In genomic region chr9:124859803-124860581, GRCh38 we compare ENCODE assay signal across 8 cellular contexts. TPM values are rescaled to one million over a fixed set of nuclear protein-coding genes. Genes with fewer than 3 reads are reported as not detected.
DNase-seq lines count a peak whose midpoint lies in the region; ATAC-seq and TF ChIP-seq lines count a peak whose summit lies in the region.

No MANE protein-coding gene starts in this region.

- peak overlapping the region; percentile 99 for H3K4me3 ChIP-seq in iPS-15b (ENCODE audit: low read depth, low read length)
- peak overlapping the region; percentile 92 for H3K4me3 ChIP-seq in suprapubic skin

- H3K27ac ChIP-seq in suprapubic skin = no peak overlapping the region

- peak overlapping the region; percentile 75 for H3K27ac Mint-ChIP-seq in activated naive CD4-positive, alpha-beta T cell treated with anti-CD3 and anti-CD28 coated beads, Interleukin-2, amount 10 ng/mL, durations not matched to agents 7 days and 5 days
- peak overlapping the region; percentile 98 for H3K27ac Mint-ChIP-seq in activated CD8-positive, alpha-beta T cell treated with anti-CD3 and anti-CD28 coated beads, Interleukin-2, amount 10 ng/mL, durations not matched to agents 7 days and 5 days

- TF ChIP-seq EP300 in suprapubic skin (IDR thresholded peaks at IDR 0.05) = no peak

- no peak for ATAC-seq in activated CD8-positive, alpha-beta T cell treated with anti-CD3 and anti-CD28 coated beads, Interleukin-2, amount 10 ng/mL, durations not matched to agents 7 days and 5 days
- ATAC-seq in HG02610 (IDR thresholded peaks at IDR 0.05; ENCODE audit: unreplicated experiment) = no peak

- H3K36me3 ChIP-seq in iPS-15b (ENCODE audit: control insufficient read depth, insufficient read depth, low read length) (peaks cover 52% of the 10 kb centered on the region), suprapubic skin (peaks cover 42% of the 10 kb centered on the region)

- POLR2A ChIA-PET in activated CD8-positive, alpha-beta T cell treated with anti-CD3 and anti-CD28 coated beads, Interleukin-2, amount 10 ng/mL, durations not matched to agents 7 days and 5 days (lab: Charles Lee) = interaction anchor here (1.0 to 3.9 kb wide), 4 partner anchors 10 to 517 kb away, joined by 3 to 47 read pairs (median 8); no protein-coding TSS in a partner anchor

- peak overlapping the region; percentile 0 for H3K9ac ChIP-seq in iPS-15b (ENCODE audit: low read depth, low read length)

- H3K4me1 ChIP-seq in iPS-15b (ENCODE audit: control insufficient read depth, insufficient read depth, low read length) = peaks cover 5% of the 10 kb centered on the region
- peaks cover 49% of the 10 kb centered on the region for H3K4me1 ChIP-seq in suprapubic skin

- peak overlapping the region; percentile 95 for H3K4me3 Mint-ChIP-seq in activated naive CD4-positive, alpha-beta T cell treated with anti-CD3 and anti-CD28 coated beads, Interleukin-2, amount 10 ng/mL, durations not matched to agents 7 days and 5 days
- peak overlapping the region; percentile 97 for H3K4me3 Mint-ChIP-seq in activated CD8-positive, alpha-beta T cell treated with anti-CD3 and anti-CD28 coated beads, Interleukin-2, amount 10 ng/mL, durations not matched to agents 7 days and 5 days

- H3K27me3 ChIP-seq in iPS-15b (ENCODE audit: control insufficient read depth, insufficient read depth, low read length) (no peaks in the 10 kb centered on the region), suprapubic skin (no peaks in the 10 kb centered on the region)

- TF ChIP-seq CTCF in suprapubic skin (IDR thresholded peaks at IDR 0.05) = no peak

- TF ChIP-seq POLR2A in suprapubic skin (IDR thresholded peaks at IDR 0.05) = no peak

- DNase-seq in activated naive CD4-positive, alpha-beta T cell treated with anti-CD3 and anti-CD28 coated beads, Interleukin-2, amount 10 ng/mL, durations not matched to agents 7 days and 5 days = no peak
- DNase-seq in activated naive CD4-positive, alpha-beta T cell treated with Interleukin-2 at 50 U/mL for 16 hours = no peak
- DNase-seq in activated CD8-positive, alpha-beta T cell treated with anti-CD3 and anti-CD28 coated beads, Interleukin-2, amount 10 ng/mL, durations not matched to agents 7 days and 5 days = no peak
- DNase-seq in suprapubic skin (ENCODE audit: low spot score in 2 of 2) (no peak), 8988T (no peak)
- no peak for DNase-seq in activated CD4-positive, CD25-positive, alpha-beta regulatory T cell (lab: John Stamatoyannopoulos, UW)

- H3K4me1 Mint-ChIP-seq in activated naive CD4-positive, alpha-beta T cell treated with anti-CD3 and anti-CD28 coated beads, Interleukin-2, amount 10 ng/mL, durations not matched to agents 7 days and 5 days = peaks cover 35% of the 10 kb centered on the region
- H3K4me1 Mint-ChIP-seq in activated CD8-positive, alpha-beta T cell treated with anti-CD3 and anti-CD28 coated beads, Interleukin-2, amount 10 ng/mL, durations not matched to agents 7 days and 5 days (ENCODE audit: low read depth) = peaks cover 34% of the 10 kb centered on the region

- WGBS in suprapubic skin = 41% methylated on average over 10 of the region's 10 CpGs

- H3K9me3 Mint-ChIP-seq in activated naive CD4-positive, alpha-beta T cell treated with anti-CD3 and anti-CD28 coated beads, Interleukin-2, amount 10 ng/mL, durations not matched to agents 7 days and 5 days = no peaks in the 10 kb centered on the region
- H3K9me3 Mint-ChIP-seq in activated CD8-positive, alpha-beta T cell treated with anti-CD3 and anti-CD28 coated beads, Interleukin-2, amount 10 ng/mL, durations not matched to agents 7 days and 5 days (ENCODE audit: insufficient read depth) = no peaks in the 10 kb centered on the region

- no peaks in the 10 kb centered on the region for H3K9me3 ChIP-seq in iPS-15b (ENCODE audit: control insufficient read depth, insufficient read depth, low read length)
- no peaks in the 10 kb centered on the region for H3K9me3 ChIP-seq in suprapubic skin

- peaks cover 37% of the 10 kb centered on the region for H3K36me3 Mint-ChIP-seq in activated naive CD4-positive, alpha-beta T cell treated with anti-CD3 and anti-CD28 coated beads, Interleukin-2, amount 10 ng/mL, durations not matched to agents 7 days and 5 days
- H3K36me3 Mint-ChIP-seq in activated CD8-positive, alpha-beta T cell treated with anti-CD3 and anti-CD28 coated beads, Interleukin-2, amount 10 ng/mL, durations not matched to agents 7 days and 5 days (ENCODE audit: low read depth) = peaks cover 49% of the 10 kb centered on the region

- CTCF ChIA-PET in activated naive CD4-positive, alpha-beta T cell treated with anti-CD3 and anti-CD28 coated beads, Interleukin-2, amount 10 ng/mL, durations not matched to agents 7 days and 5 days (lab: Charles Lee) = interaction anchor here (0.6 to 3.0 kb wide), 9 partner anchors 8 to 91 kb away, joined by 3 to 21 read pairs (median 3); partner anchors contain the start of genes NR6A1 and WDR38
- CTCF ChIA-PET in activated CD8-positive, alpha-beta T cell treated with anti-CD3 and anti-CD28 coated beads, Interleukin-2, amount 10 ng/mL, durations not matched to agents 7 days and 5 days (lab: Charles Lee) = interaction anchor here (0.6 to 3.4 kb wide), 7 partner anchors 7 to 402 kb away, joined by 3 to 33 read pairs (median 7); partner anchors contain the start of genes NR6A1 and WDR38

- peaks cover 3% of the 10 kb centered on the region for H3K27me3 Mint-ChIP-seq in activated naive CD4-positive, alpha-beta T cell treated with anti-CD3 and anti-CD28 coated beads, Interleukin-2, amount 10 ng/mL, durations not matched to agents 7 days and 5 days
- no peaks in the 10 kb centered on the region for H3K27me3 Mint-ChIP-seq in activated CD8-positive, alpha-beta T cell treated with anti-CD3 and anti-CD28 coated beads, Interleukin-2, amount 10 ng/mL, durations not matched to agents 7 days and 5 days (ENCODE audit: low read depth)

RNA-seq across cellular contexts. Expression of gene RPL35, which starts 1.8 kb away (rescaled TPM):
- total RNA-seq in activated CD8-positive, alpha-beta T cell treated with anti-CD3 and anti-CD28 coated beads, Interleukin-2, amount 10 ng/mL, durations not matched to agents 7 days and 5 days = 1,000 to 10,000 TPM; 1,341 to 1,437 TPM
- total RNA-seq in suprapubic skin = 1,000 to 10,000 TPM; 1,001 to 2,050 (median 1,799) TPM

RNA-seq across cellular contexts. Expression of gene ARPC5L, which starts 1.9 kb away (rescaled TPM):
- 10 to 100 TPM; 82.0 to 86.0 TPM for total RNA-seq in activated CD8-positive, alpha-beta T cell treated with anti-CD3 and anti-CD28 coated beads, Interleukin-2, amount 10 ng/mL, durations not matched to agents 7 days and 5 days
- total RNA-seq in suprapubic skin = 10 to 100 TPM; 16.9 to 52.4 (median 33.0) TPM

RNA-seq across cellular contexts. Expression of gene WDR38, which starts 6.7 kb away (rescaled TPM):
- total RNA-seq in activated CD8-positive, alpha-beta T cell treated with anti-CD3 and anti-CD28 coated beads, Interleukin-2, amount 10 ng/mL, durations not matched to agents 7 days and 5 days = not detected
- total RNA-seq in suprapubic skin = not detected
